Comparison of ENCODE assay signal across 13 cellular contexts in the genomic region with DNA sequence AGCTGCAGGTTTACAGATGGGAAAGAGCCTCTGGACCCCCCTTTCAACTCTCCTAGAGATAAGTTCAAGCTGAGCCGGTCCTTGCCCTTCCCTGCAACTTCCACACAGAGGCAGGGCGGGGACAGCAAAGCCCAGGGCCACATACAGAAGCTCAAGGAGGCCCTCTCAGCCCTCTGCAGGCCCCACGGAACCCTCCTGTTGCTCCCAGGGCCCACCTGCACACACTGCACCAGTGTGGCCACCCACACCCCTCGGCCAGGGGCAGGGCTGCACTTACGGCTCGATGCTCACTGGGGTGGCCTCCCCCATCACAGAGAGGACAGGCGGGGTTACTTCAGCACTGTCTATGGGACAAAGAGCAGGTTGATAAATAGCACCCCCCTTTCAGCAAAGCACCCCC. TPM values are rescaled to one million over a fixed set of nuclear protein-coding genes. Genes with fewer than 3 reads are reported as not detected.
DNase-seq lines count a peak whose midpoint lies in the region; ATAC-seq and TF ChIP-seq lines count a peak whose summit lies in the region.
"Had no signal": no experiment of that assay in that cellular context is flagged by ENCODE, and none has a peak within 500 bp of the region (broad histone marks: within the 10 kb centered on the region; RNA-seq: fewer than 3 reads in every experiment).

No MANE protein-coding gene starts in this region.

- H3K36me3 ChIP-seq in right lobe of liver = peaks cover 0 to 43% (median 11%) of the 10 kb centered on the region in 4 donors
- peaks cover 38 to 79% (median 58%) of the 10 kb centered on the region in 3 donors for H3K36me3 ChIP-seq in tibial artery

- no CpG with 5 or more reads among the region's 7 CpGs for WGBS in right lobe of liver (ENCODE audit: insufficient coverage, low coverage, low lambda C conversion rate, missing lambda C conversion rate)

- H3K4me3 ChIP-seq in right lobe of liver (no peak overlapping the region), tibial artery (no peak overlapping the region)
- H3K4me3 ChIP-seq: cardiac muscle cell had no signal

- DNase-seq in activated naive CD4-positive, alpha-beta T cell treated with anti-CD3 and anti-CD28 coated beads, Interleukin-2, amount 50 U/mL, for 72 hours (ENCODE audit: low spot score in 2 of 2) = no peak
- no peak for DNase-seq in activated naive CD4-positive, alpha-beta T cell treated with Interleukin-2 at 50 U/mL for 16 hours
- DNase-seq in activated CD4-positive, alpha-beta memory T cell treated with anti-CD3 and anti-CD28 coated beads for 36 hours = no peak
- DNase-seq in right lobe of liver = peak in 2 of 3 donors; percentile 28 to 36
- peak in 1 of 2 donors; percentile 61 for DNase-seq in tibial artery
- no peak for DNase-seq in ACHN
- DNase-seq: activated B cell treated with CpG ODN at 0.5 μM for 24 hours, DMS79, NCI-H1694 treated with DMSO at 0.1 percent for 48 hours, NCI-H82 had no signal

- H3K4me1 Mint-ChIP-seq in activated CD4-positive, alpha-beta memory T cell treated with anti-CD3 and anti-CD28 coated beads for 36 hours (ENCODE audit: low read depth) = peaks cover 46% of the 10 kb centered on the region

- POLR2A ChIA-PET in activated CD4-positive, alpha-beta memory T cell treated with anti-CD3 and anti-CD28 coated beads for 36 hours (lab: Charles Lee) = interaction anchor here (1.2 kb wide), 1 partner anchor 9 kb away, joined by 3 read pairs; no protein-coding TSS in a partner anchor

- peak overlapping the region in 1 of 3 donors; percentile 33 for H3K27ac ChIP-seq in right lobe of liver
- H3K27ac ChIP-seq in tibial artery = peak overlapping the region; percentile 28 to 84
- H3K27ac ChIP-seq: cardiac muscle cell had no signal

- in situ Hi-C loops in ACHN (cut with HindIII; ENCODE audit: low pct_ligation_motif_present, low pct_unique_long_range_greater_than_20kb, low sequenced_read_pairs) = no loop called here

- no peak overlapping the region for H3K4me3 Mint-ChIP-seq in activated CD4-positive, alpha-beta memory T cell treated with anti-CD3 and anti-CD28 coated beads for 36 hours
- H3K4me3 Mint-ChIP-seq: activated B cell treated with CpG ODN at 0.5 μM for 24 hours had no signal

- no peaks in the 10 kb centered on the region for H3K9me3 ChIP-seq in right lobe of liver
- no peaks in the 10 kb centered on the region for H3K9me3 ChIP-seq in tibial artery

- no peaks in the 10 kb centered on the region for H3K27me3 ChIP-seq in right lobe of liver
- no peaks in the 10 kb centered on the region for H3K27me3 ChIP-seq in tibial artery
- H3K27me3 ChIP-seq: cardiac muscle cell had no signal

- no peaks in the 10 kb centered on the region for H3K9me3 Mint-ChIP-seq in activated naive CD4-positive, alpha-beta T cell treated with anti-CD3 and anti-CD28 coated beads, Interleukin-2, amount 50 U/mL, for 72 hours
- H3K9me3 Mint-ChIP-seq in activated CD4-positive, alpha-beta memory T cell treated with anti-CD3 and anti-CD28 coated beads for 36 hours = no peaks in the 10 kb centered on the region
- H3K9me3 Mint-ChIP-seq: activated B cell treated with CpG ODN at 0.5 μM for 24 hours had no signal

- peaks cover 31 to 46% of the 10 kb centered on the region in 2 donors for H3K36me3 Mint-ChIP-seq in activated naive CD4-positive, alpha-beta T cell treated with anti-CD3 and anti-CD28 coated beads, Interleukin-2, amount 50 U/mL, for 72 hours
- H3K36me3 Mint-ChIP-seq in activated CD4-positive, alpha-beta memory T cell treated with anti-CD3 and anti-CD28 coated beads for 36 hours = peaks cover 66% of the 10 kb centered on the region

- CTCF ChIA-PET in activated CD4-positive, alpha-beta memory T cell treated with anti-CD3 and anti-CD28 coated beads for 36 hours (lab: Charles Lee) = interaction anchor here (0.7 to 9.4 kb wide), 12 partner anchors 14 to 141 kb away, joined by 3 to 181 read pairs (median 14); no protein-coding TSS in a partner anchor

- TF ChIP-seq POLR2A in right lobe of liver (IDR thresholded peaks at IDR 0.05) = no peak

- H3K27me3 Mint-ChIP-seq in activated CD4-positive, alpha-beta memory T cell treated with anti-CD3 and anti-CD28 coated beads for 36 hours = no peaks in the 10 kb centered on the region
- H3K27me3 Mint-ChIP-seq: activated B cell treated with CpG ODN at 0.5 μM for 24 hours had no signal

- TF ChIP-seq CTCF in right lobe of liver (IDR thresholded peaks at IDR 0.05) (no peak), tibial artery (IDR thresholded peaks at IDR 0.05) (no peak)

- ATAC-seq in activated naive CD4-positive, alpha-beta T cell treated with anti-CD3 and anti-CD28 coated beads, Interleukin-2, amount 50 U/mL, for 72 hours = no peak
- ATAC-seq in right lobe of liver (no peak), HG02870 (IDR thresholded peaks at IDR 0.05; ENCODE audit: unreplicated experiment) (no peak), HG02610 (IDR thresholded peaks at IDR 0.05; ENCODE audit: unreplicated experiment) (no peak)

- H3K4me1 ChIP-seq in right lobe of liver (peaks cover 2 to 46% (median 25%) of the 10 kb centered on the region in 4 donors), tibial artery (peaks cover 0 to 66% (median 51%) of the 10 kb centered on the region in 4 donors)

- intact Hi-C loops in activated CD4-positive, alpha-beta memory T cell treated with anti-CD3 and anti-CD28 coated beads for 36 hours (cut with micrococcal nuclease) = no loop called here
- intact Hi-C loops in right lobe of liver (cut with DNase I) (loop anchor here (5.0 kb wide), 2 partner anchors 95 to 100 kb away; no protein-coding TSS in a partner anchor), tibial artery (cut with DNase I; ENCODE audit: low total_unique reads) (no loop called here)

- H3K27ac Mint-ChIP-seq in activated naive CD4-positive, alpha-beta T cell treated with anti-CD3 and anti-CD28 coated beads, Interleukin-2, amount 50 U/mL, for 72 hours = peak overlapping the region; percentile 42 to 78
- H3K27ac Mint-ChIP-seq in activated CD4-positive, alpha-beta memory T cell treated with anti-CD3 and anti-CD28 coated beads for 36 hours = peak overlapping the region; percentile 60
- H3K27ac Mint-ChIP-seq: activated B cell treated with CpG ODN at 0.5 μM for 24 hours had no signal

RNA-seq across cellular contexts. Expression of a gene that starts 13.0 kb away (rescaled TPM):
- total RNA-seq in activated naive CD4-positive, alpha-beta T cell treated with anti-CD3 and anti-CD28 coated beads, Interleukin-2, amount 50 U/mL, for 72 hours = 10 to 100 TPM; 26.7 to 29.2 TPM
- 10 to 100 TPM; 28.2 to 28.3 TPM for total RNA-seq in activated CD4-positive, alpha-beta memory T cell treated with anti-CD3 and anti-CD28 coated beads for 36 hours
- total RNA-seq in right lobe of liver = 1 to 10 TPM; 1.7 to 7.6 (median 3.7) TPM

Comparison
In these comparisons a context has a peak if more than half of its experiments do, and no peak if none do; other contexts are left out.
1. DNase-seq: peak in right lobe of liver (2 of 3); none in activated naive CD4-positive, alpha-beta T cell treated with anti-CD3 and anti-CD28 coated beads, Interleukin-2, amount 50 U/mL, for 72 hours (0 of 2), activated naive CD4-positive, alpha-beta T cell treated with Interleukin-2 at 50 U/mL for 16 hours (single experiment), activated CD4-positive, alpha-beta memory T cell treated with anti-CD3 and anti-CD28 coated beads for 36 hours (single experiment) and ACHN (single experiment).
2. intact Hi-C loops: an anchor here in right lobe of liver (5.0 kb wide); none called in activated CD4-positive, alpha-beta memory T cell treated with anti-CD3 and anti-CD28 coated beads for 36 hours and tibial artery.